ENCODE assay signal across 26 cellular contexts in genomic region chr6:139871844-139872510, GRCh38.
DNase-seq lines count a peak whose midpoint lies in the region; ATAC-seq and TF ChIP-seq lines count a peak whose summit lies in the region.
"Had no signal": no experiment of that assay in that cellular context is flagged by ENCODE, and none has a peak within 500 bp of the region (broad histone marks: within the 10 kb centered on the region; RNA-seq: fewer than 3 reads in every experiment).

No MANE protein-coding gene starts in this region.

- H3K27ac ChIP-seq in mesenchymal stem cell (ENCODE audit: low read length, poor library complexity, severe bottlenecking) (no peak overlapping the region), uterus (peak overlapping the region; percentile 35 to 51)
- H3K27ac ChIP-seq: coronary artery, neutrophil, thoracic aorta had no signal

- no peaks in the 10 kb centered on the region for H3K9me3 ChIP-seq in adipocyte (ENCODE audit: control insufficient read depth, low read length)
- H3K9me3 ChIP-seq in mesenchymal stem cell (ENCODE audit: control insufficient read depth, low read length) = no peaks in the 10 kb centered on the region
- no peaks in the 10 kb centered on the region for H3K9me3 ChIP-seq in uterus
- H3K9me3 ChIP-seq: neutrophil, thoracic aorta had no signal

- H3K9ac ChIP-seq in adipocyte (ENCODE audit: low read length) (no peak overlapping the region), mesenchymal stem cell (ENCODE audit: low read length) (no peak overlapping the region)

- no peak for TF ChIP-seq CTCF in uterus (IDR thresholded peaks at IDR 0.05)
- no peak for TF ChIP-seq CTCF in activated CD8-positive, alpha-beta T cell treated with anti-CD3 and anti-CD28 coated beads for 36 hours (IDR thresholded peaks at IDR 0.05)

- H3K14ac ChIP-seq in mesenchymal stem cell (ENCODE audit: low read length in 2 of 2) = no peak overlapping the region

- no peak overlapping the region for H3K4ac ChIP-seq in mesenchymal stem cell (ENCODE audit: low read depth in 1 of 2, low read length in 2 of 2)

- H2AFZ ChIP-seq in mesenchymal stem cell (ENCODE audit: low read depth, low read length) = no peak overlapping the region

- H2BK15ac ChIP-seq in mesenchymal stem cell (ENCODE audit: low read depth, poor library complexity, severe bottlenecking) = no peak overlapping the region

- H3K4me1 ChIP-seq in adipocyte (ENCODE audit: control insufficient read depth, insufficient read depth, low read length) (peaks cover 4% of the 10 kb centered on the region), mesenchymal stem cell (ENCODE audit: control insufficient read depth, insufficient read depth, low read depth, low read length) (no peaks in the 10 kb centered on the region), uterus (no peaks in the 10 kb centered on the region)

- no peaks in the 10 kb centered on the region for H3K4me1 Mint-ChIP-seq in T-cell
- H3K4me1 Mint-ChIP-seq in activated CD8-positive, alpha-beta T cell treated with anti-CD3 and anti-CD28 coated beads for 36 hours (ENCODE audit: low read depth) = no peaks in the 10 kb centered on the region
- H3K4me1 Mint-ChIP-seq: activated naive CD4-positive, alpha-beta T cell treated with anti-CD3 and anti-CD28 coated beads, Interleukin-2, amount 50 U/mL, for 24 hours; activated T-helper 17 cell treated with anti-CD3 and anti-CD28 coated beads, Interleukin-2, amount 50 U/mL, for 72 hours; B cell had no signal

- H2BK12ac ChIP-seq in mesenchymal stem cell (ENCODE audit: low read length in 2 of 2) = no peak overlapping the region

- intact Hi-C loops in uterus (cut with DNase I; ENCODE audit: low total_unique reads) = no loop called here
- intact Hi-C loops in activated CD8-positive, alpha-beta T cell treated with anti-CD3 and anti-CD28 coated beads for 36 hours (cut with micrococcal nuclease) = no loop called here

- no peak overlapping the region for H3K18ac ChIP-seq in mesenchymal stem cell (ENCODE audit: low read depth in 1 of 2, low read length in 2 of 2)

- H4K91ac ChIP-seq in mesenchymal stem cell (ENCODE audit: low read length) = no peak overlapping the region

- no peak overlapping the region for H3K23ac ChIP-seq in mesenchymal stem cell (ENCODE audit: low read length in 2 of 2)

- ATAC-seq in T-cell (replicated peaks in 1 of 4) = no peak
- ATAC-seq in activated CD8-positive, alpha-beta T cell treated with anti-CD3 and anti-CD28 coated beads for 36 hours = no peak
- ATAC-seq: activated CD4-positive, CD25-positive, alpha-beta regulatory T cell treated with anti-CD3 and anti-CD28 coated beads, Interleukin-2, amount 50 U/mL, for 24 hours; activated T-helper 17 cell treated with anti-CD3 and anti-CD28 coated beads, Interleukin-2, amount 50 U/mL, for 72 hours; CD8-positive, alpha-beta T cell; effector memory CD8-positive, alpha-beta T cell; PC-3; Right ventricle myocardium inferior had no signal

- no peak overlapping the region for H3K27ac Mint-ChIP-seq in T-cell
- no peak overlapping the region for H3K27ac Mint-ChIP-seq in activated CD8-positive, alpha-beta T cell treated with anti-CD3 and anti-CD28 coated beads for 36 hours
- H3K27ac Mint-ChIP-seq: activated CD4-positive, alpha-beta memory T cell treated with anti-CD3 and anti-CD28 coated beads for 36 hours; activated naive CD4-positive, alpha-beta T cell treated with anti-CD3 and anti-CD28 coated beads, Interleukin-2, amount 50 U/mL, for 24 hours; activated T-helper 17 cell treated with anti-CD3 and anti-CD28 coated beads, Interleukin-2, amount 50 U/mL, for 72 hours; B cell; CD8-positive, alpha-beta T cell; effector memory CD8-positive, alpha-beta T cell; stimulated activated naive CD8-positive, alpha-beta T cell treated with anti-CD3 and anti-CD28 coated beads, Interleukin-15, Interleukin-2, amounts not matched to agents 100 ng/mL and 50 ng/mL, for 24 hours had no signal

- H2BK5ac ChIP-seq in mesenchymal stem cell (ENCODE audit: low read depth, low read length, poor library complexity, severe bottlenecking) = no peak overlapping the region

- no peak for TF ChIP-seq POLR2A in uterus (IDR thresholded peaks at IDR 0.05)

- H3K36me3 ChIP-seq in adipocyte (ENCODE audit: control insufficient read depth, insufficient read depth, low read length, severe bottlenecking) = no peaks in the 10 kb centered on the region
- no peaks in the 10 kb centered on the region for H3K36me3 ChIP-seq in mesenchymal stem cell (ENCODE audit: control insufficient read depth in 1 of 2, insufficient read depth in 2 of 2, low read depth in 1 of 2, low read length in 2 of 2)
- H3K36me3 ChIP-seq in uterus = no peaks in the 10 kb centered on the region
- H3K36me3 ChIP-seq: neutrophil, thoracic aorta had no signal

- H3K79me1 ChIP-seq in mesenchymal stem cell (replicated peaks; ENCODE audit: low read length, poor library complexity, severe bottlenecking) = no peaks in the 10 kb centered on the region

- H2AK5ac ChIP-seq in mesenchymal stem cell (ENCODE audit: low read length, severe bottlenecking) = no peak overlapping the region

- no peaks in the 10 kb centered on the region for H3K36me3 Mint-ChIP-seq in T-cell
- H3K36me3 Mint-ChIP-seq in activated CD8-positive, alpha-beta T cell treated with anti-CD3 and anti-CD28 coated beads for 36 hours (ENCODE audit: low read depth) = no peaks in the 10 kb centered on the region
- H3K36me3 Mint-ChIP-seq: activated CD4-positive, alpha-beta memory T cell treated with anti-CD3 and anti-CD28 coated beads for 36 hours; activated naive CD4-positive, alpha-beta T cell treated with anti-CD3 and anti-CD28 coated beads, Interleukin-2, amount 50 U/mL, for 24 hours; CD8-positive, alpha-beta T cell; memory B cell had no signal

- H3K9me3 Mint-ChIP-seq in T-cell = no peaks in the 10 kb centered on the region
- H3K9me3 Mint-ChIP-seq in activated CD8-positive, alpha-beta T cell treated with anti-CD3 and anti-CD28 coated beads for 36 hours = no peaks in the 10 kb centered on the region
- H3K9me3 Mint-ChIP-seq: activated CD4-positive, alpha-beta memory T cell treated with anti-CD3 and anti-CD28 coated beads for 36 hours; activated naive CD4-positive, alpha-beta T cell treated with anti-CD3 and anti-CD28 coated beads, Interleukin-2, amount 50 U/mL, for 24 hours; activated T-helper 17 cell treated with anti-CD3 and anti-CD28 coated beads, Interleukin-2, amount 50 U/mL, for 72 hours; CD8-positive, alpha-beta T cell; effector memory CD8-positive, alpha-beta T cell; memory B cell; stimulated activated naive CD8-positive, alpha-beta T cell treated with anti-CD3 and anti-CD28 coated beads, Interleukin-15, Interleukin-2, amounts not matched to agents 100 ng/mL and 50 ng/mL, for 24 hours had no signal

- DNase-seq in SKM-1 (lab: John Stamatoyannopoulos, UW; ENCODE audit: unreplicated experiment) (peak; percentile 16), SKM-1 treated with dmso at 0.1 percent for 144 hours (lab: John Stamatoyannopoulos, UW; ENCODE audit: unreplicated experiment) (no peak), adipocyte (ENCODE audit: low read depth) (peak; percentile 30), mesenchymal stem cell (peak; percentile 47), uterus (no peak), T-cell (no peak)
- no peak for DNase-seq in activated CD4-positive, alpha-beta T cell treated with anti-CD3 and anti-CD28 coated beads for 1 hour
- DNase-seq in activated CD8-positive, alpha-beta T cell treated with anti-CD3 and anti-CD28 coated beads for 36 hours = no peak
- DNase-seq: activated CD4-positive, alpha-beta memory T cell treated with anti-CD3 and anti-CD28 coated beads for 36 hours; anterior cingulate cortex; CD8-positive, alpha-beta T cell; effector memory CD8-positive, alpha-beta T cell; foreskin melanocyte; NCI-H1436 treated with DMSO at 0.1 percent for 48 hours; NCI-H82; PC-3 had no signal

- H3K27me3 Mint-ChIP-seq in T-cell = peaks cover 0 to 1% of the 10 kb centered on the region in 2 donors
- H3K27me3 Mint-ChIP-seq in activated CD8-positive, alpha-beta T cell treated with anti-CD3 and anti-CD28 coated beads for 36 hours = no peaks in the 10 kb centered on the region
- H3K27me3 Mint-ChIP-seq: activated CD4-positive, alpha-beta memory T cell treated with anti-CD3 and anti-CD28 coated beads for 36 hours; activated naive CD4-positive, alpha-beta T cell treated with anti-CD3 and anti-CD28 coated beads, Interleukin-2, amount 50 U/mL, for 24 hours; B cell; memory B cell; stimulated activated naive CD8-positive, alpha-beta T cell treated with anti-CD3 and anti-CD28 coated beads, Interleukin-15, Interleukin-2, amounts not matched to agents 100 ng/mL and 50 ng/mL, for 24 hours had no signal

- H4K8ac ChIP-seq in mesenchymal stem cell (ENCODE audit: low read length) = no peak overlapping the region

- POLR2A ChIA-PET in T-cell (lab: Charles Lee) = no interaction called here
- POLR2A ChIA-PET in activated CD8-positive, alpha-beta T cell treated with anti-CD3 and anti-CD28 coated beads for 36 hours (lab: Charles Lee) = no interaction called here

- H3K27me3 ChIP-seq in adipocyte (replicated peaks; ENCODE audit: control insufficient read depth, insufficient read depth, low read length) = no peaks in the 10 kb centered on the region
- H3K27me3 ChIP-seq in mesenchymal stem cell (ENCODE audit: control insufficient read depth in 1 of 2, insufficient read depth in 1 of 2, low read length in 2 of 2) = no peaks in the 10 kb centered on the region
- no peaks in the 10 kb centered on the region for H3K27me3 ChIP-seq in uterus
- H3K27me3 ChIP-seq: neutrophil had no signal

- no peak overlapping the region for H3K4me3 Mint-ChIP-seq in T-cell
- no peak overlapping the region for H3K4me3 Mint-ChIP-seq in activated CD8-positive, alpha-beta T cell treated with anti-CD3 and anti-CD28 coated beads for 36 hours
- H3K4me3 Mint-ChIP-seq: activated CD4-positive, alpha-beta memory T cell treated with anti-CD3 and anti-CD28 coated beads for 36 hours; activated naive CD4-positive, alpha-beta T cell treated with anti-CD3 and anti-CD28 coated beads, Interleukin-2, amount 50 U/mL, for 24 hours; activated T-helper 17 cell treated with anti-CD3 and anti-CD28 coated beads, Interleukin-2, amount 50 U/mL, for 72 hours; B cell; CD8-positive, alpha-beta T cell; effector memory CD8-positive, alpha-beta T cell; memory B cell; stimulated activated naive CD8-positive, alpha-beta T cell treated with anti-CD3 and anti-CD28 coated beads, Interleukin-15, Interleukin-2, amounts not matched to agents 100 ng/mL and 50 ng/mL, for 24 hours had no signal

- WGBS in mesenchymal stem cell = no CpG with 5 or more reads among the region's 1 CpG

- H3K4me2 ChIP-seq in mesenchymal stem cell (ENCODE audit: low read length, poor library complexity, severe bottlenecking) = no peak overlapping the region

- H2BK120ac ChIP-seq in mesenchymal stem cell (ENCODE audit: low read depth, low read length) = no peak overlapping the region

- CTCF ChIA-PET in T-cell (lab: Charles Lee) = no interaction called here
- CTCF ChIA-PET in activated CD8-positive, alpha-beta T cell treated with anti-CD3 and anti-CD28 coated beads for 36 hours (lab: Charles Lee) = interaction anchor here (1.0 to 1.1 kb wide), 2 partner anchors 9 to 11 kb away, joined by 4 read pairs; no protein-coding TSS in a partner anchor

- no peak overlapping the region for H3K4me3 ChIP-seq in adipocyte (ENCODE audit: low read length)
- H3K4me3 ChIP-seq in mesenchymal stem cell (ENCODE audit: insufficient read depth in 1 of 2, low read depth in 1 of 2, low read length in 2 of 2) = no peak overlapping the region
- H3K4me3 ChIP-seq in uterus = no peak overlapping the region
- H3K4me3 ChIP-seq: coronary artery, thoracic aorta had no signal

Comparison
In these comparisons a context has a peak if more than half of its experiments do, and no peak if none do; other contexts are left out.
1. DNase-seq: peak in SKM-1 (single experiment), adipocyte (single experiment) and mesenchymal stem cell (single experiment); none in SKM-1 treated with dmso at 0.1 percent for 144 hours (single experiment), uterus (0 of 2), T-cell (0 of 34), activated CD4-positive, alpha-beta T cell treated with anti-CD3 and anti-CD28 coated beads for 1 hour (single experiment) and activated CD8-positive, alpha-beta T cell treated with anti-CD3 and anti-CD28 coated beads for 36 hours (single experiment).